ENCODE assay signal across 1 cellular context in the genomic region with DNA sequence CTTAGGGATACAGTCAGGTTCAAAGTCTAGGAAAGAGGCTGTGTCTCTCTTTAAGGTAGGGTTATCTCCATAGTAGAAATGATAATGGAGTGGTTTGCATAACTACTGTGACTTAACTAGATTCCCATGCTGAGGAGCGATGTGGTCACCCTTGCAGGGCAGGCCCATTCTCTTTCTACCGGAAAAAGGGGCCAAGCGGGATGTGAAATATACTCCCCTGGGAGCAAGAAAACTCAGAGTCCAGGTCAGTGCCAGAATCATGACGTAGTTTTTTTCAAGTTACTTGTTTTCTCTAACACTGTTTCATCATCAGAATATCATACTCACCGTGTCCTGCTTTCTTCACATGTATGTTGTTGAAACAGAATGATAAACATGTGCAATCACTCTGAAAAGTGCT.
TF ChIP-seq lines count a peak whose summit lies in the region.

No MANE protein-coding gene starts in this region.

TF ChIP-seq in GM23338, 12 proteins besides CTCF, POLR2A, EP300 and RAD21 (continued from another document):
- TF ChIP-seq, protein P1, sequence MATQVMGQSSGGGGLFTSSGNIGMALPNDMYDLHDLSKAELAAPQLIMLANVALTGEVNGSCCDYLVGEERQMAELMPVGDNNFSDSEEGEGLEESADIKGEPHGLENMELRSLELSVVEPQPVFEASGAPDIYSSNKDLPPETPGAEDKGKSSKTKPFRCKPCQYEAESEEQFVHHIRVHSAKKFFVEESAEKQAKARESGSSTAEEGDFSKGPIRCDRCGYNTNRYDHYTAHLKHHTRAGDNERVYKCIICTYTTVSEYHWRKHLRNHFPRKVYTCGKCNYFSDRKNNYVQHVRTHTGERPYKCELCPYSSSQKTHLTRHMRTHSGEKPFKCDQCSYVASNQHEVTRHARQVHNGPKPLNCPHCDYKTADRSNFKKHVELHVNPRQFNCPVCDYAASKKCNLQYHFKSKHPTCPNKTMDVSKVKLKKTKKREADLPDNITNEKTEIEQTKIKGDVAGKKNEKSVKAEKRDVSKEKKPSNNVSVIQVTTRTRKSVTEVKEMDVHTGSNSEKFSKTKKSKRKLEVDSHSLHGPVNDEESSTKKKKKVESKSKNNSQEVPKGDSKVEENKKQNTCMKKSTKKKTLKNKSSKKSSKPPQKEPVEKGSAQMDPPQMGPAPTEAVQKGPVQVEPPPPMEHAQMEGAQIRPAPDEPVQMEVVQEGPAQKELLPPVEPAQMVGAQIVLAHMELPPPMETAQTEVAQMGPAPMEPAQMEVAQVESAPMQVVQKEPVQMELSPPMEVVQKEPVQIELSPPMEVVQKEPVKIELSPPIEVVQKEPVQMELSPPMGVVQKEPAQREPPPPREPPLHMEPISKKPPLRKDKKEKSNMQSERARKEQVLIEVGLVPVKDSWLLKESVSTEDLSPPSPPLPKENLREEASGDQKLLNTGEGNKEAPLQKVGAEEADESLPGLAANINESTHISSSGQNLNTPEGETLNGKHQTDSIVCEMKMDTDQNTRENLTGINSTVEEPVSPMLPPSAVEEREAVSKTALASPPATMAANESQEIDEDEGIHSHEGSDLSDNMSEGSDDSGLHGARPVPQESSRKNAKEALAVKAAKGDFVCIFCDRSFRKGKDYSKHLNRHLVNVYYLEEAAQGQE (IDR thresholded peaks at IDR 0.05; ENCODE audit: unreplicated experiment): no peak
- TF ChIP-seq STAT1 (IDR thresholded peaks at IDR 0.05; ENCODE audit: unreplicated experiment): no peak
